ENCODE assay signal across 1 cellular context in the genomic region with DNA sequence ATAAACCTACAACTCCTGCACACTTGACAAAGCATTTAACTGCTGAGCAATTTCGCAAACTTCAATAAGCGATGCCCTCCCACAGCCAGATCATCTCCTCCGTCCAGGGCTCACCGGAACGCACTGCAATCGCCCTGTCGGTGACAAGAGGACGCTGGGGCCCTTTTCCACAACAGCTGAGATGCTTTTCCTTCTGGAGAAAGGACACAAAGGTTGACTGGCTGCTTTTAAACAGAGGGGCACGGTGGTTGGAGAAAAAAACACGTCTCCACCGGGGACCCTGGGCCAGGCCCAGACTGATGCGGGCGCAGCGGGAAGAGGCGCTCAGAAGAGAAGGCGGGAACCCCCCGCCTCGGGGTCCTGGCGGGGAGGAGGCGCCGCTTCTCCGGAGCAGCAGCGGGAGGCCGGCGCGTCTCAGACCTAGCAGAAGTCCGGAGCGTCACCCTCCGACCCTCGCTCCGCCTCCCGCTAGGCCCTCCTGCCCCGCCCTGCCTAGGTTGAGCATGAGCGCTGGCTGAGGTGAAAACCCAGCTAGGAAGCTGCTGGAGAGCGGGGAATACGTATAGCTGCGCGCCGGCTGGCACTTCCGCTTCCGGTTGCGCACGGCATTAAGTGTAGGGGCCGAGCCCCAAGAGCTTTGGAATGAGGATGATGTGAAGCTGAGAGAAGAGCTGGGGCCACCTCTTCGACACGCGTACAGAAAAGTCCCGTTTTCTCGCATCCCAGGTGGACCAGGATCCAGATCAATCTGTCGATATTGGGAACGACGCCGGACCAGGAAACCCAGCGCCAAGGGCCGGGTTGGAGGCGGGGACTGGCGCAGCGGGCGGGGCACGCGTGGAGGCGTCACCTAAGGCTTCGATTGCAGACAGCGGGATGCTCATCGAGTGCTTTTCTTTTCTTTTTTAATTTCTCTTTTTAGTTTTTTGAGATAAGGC.
TF ChIP-seq lines count a peak whose summit lies in the region.

A gene (minus strand): TSS at position 564 of the 938 bp plus-strand sequence. CDS start 3,788 bp downstream, outside the sequence.

TF ChIP-seq in HepG2, 621 proteins besides CTCF, POLR2A, EP300 and RAD21 (continued from another document and continues in another):
- TF ChIP-seq, protein P1, sequence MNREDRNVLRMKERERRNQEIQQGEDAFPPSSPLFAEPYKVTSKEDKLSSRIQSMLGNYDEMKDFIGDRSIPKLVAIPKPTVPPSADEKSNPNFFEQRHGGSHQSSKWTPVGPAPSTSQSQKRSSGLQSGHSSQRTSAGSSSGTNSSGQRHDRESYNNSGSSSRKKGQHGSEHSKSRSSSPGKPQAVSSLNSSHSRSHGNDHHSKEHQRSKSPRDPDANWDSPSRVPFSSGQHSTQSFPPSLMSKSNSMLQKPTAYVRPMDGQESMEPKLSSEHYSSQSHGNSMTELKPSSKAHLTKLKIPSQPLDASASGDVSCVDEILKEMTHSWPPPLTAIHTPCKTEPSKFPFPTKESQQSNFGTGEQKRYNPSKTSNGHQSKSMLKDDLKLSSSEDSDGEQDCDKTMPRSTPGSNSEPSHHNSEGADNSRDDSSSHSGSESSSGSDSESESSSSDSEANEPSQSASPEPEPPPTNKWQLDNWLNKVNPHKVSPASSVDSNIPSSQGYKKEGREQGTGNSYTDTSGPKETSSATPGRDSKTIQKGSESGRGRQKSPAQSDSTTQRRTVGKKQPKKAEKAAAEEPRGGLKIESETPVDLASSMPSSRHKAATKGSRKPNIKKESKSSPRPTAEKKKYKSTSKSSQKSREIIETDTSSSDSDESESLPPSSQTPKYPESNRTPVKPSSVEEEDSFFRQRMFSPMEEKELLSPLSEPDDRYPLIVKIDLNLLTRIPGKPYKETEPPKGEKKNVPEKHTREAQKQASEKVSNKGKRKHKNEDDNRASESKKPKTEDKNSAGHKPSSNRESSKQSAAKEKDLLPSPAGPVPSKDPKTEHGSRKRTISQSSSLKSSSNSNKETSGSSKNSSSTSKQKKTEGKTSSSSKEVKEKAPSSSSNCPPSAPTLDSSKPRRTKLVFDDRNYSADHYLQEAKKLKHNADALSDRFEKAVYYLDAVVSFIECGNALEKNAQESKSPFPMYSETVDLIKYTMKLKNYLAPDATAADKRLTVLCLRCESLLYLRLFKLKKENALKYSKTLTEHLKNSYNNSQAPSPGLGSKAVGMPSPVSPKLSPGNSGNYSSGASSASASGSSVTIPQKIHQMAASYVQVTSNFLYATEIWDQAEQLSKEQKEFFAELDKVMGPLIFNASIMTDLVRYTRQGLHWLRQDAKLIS (CRISPR knock-in tag; IDR thresholded peaks at IDR 0.05): no peak
- TF ChIP-seq, protein P2, sequence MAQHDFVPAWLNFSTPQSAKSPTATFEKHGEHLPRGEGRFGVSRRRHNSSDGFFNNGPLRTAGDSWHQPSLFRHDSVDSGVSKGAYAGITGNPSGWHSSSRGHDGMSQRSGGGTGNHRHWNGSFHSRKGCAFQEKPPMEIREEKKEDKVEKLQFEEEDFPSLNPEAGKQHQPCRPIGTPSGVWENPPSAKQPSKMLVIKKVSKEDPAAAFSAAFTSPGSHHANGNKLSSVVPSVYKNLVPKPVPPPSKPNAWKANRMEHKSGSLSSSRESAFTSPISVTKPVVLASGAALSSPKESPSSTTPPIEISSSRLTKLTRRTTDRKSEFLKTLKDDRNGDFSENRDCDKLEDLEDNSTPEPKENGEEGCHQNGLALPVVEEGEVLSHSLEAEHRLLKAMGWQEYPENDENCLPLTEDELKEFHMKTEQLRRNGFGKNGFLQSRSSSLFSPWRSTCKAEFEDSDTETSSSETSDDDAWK (CRISPR knock-in tag; IDR thresholded peaks at IDR 0.05): no peak
- TF ChIP-seq ZKSCAN1 (IDR thresholded peaks at IDR 0.05; ENCODE audit: low read length) (0 out of 2 replicates have a peak, but pooled peaks have one; percentile 43), NAIF1 (CRISPR knock-in tag; IDR thresholded peaks at IDR 0.05; ENCODE audit: borderline replicate concordance) (peak; percentile 85), ERF (CRISPR knock-in tag; IDR thresholded peaks at IDR 0.05) (peak; percentile 94), ZNF790 (CRISPR knock-in tag; IDR thresholded peaks at IDR 0.05; ENCODE audit: borderline replicate concordance) (no peak), KDM1A (CRISPR knock-in tag; IDR thresholded peaks at IDR 0.05) (0 out of 2 replicates have a peak, but pooled peaks have one; percentile 9), RFXANK (CRISPR knock-in tag; IDR thresholded peaks at IDR 0.05) (no peak), ZNF619 (CRISPR knock-in tag; IDR thresholded peaks at IDR 0.05) (0 out of 2 replicates have a peak, but pooled peaks have one; percentile 57), TCF7 (IDR thresholded peaks at IDR 0.05; ENCODE audit: low read depth) (no peak; the same call in 1 of the 2 replicates), ZNF225 (CRISPR knock-in tag; IDR thresholded peaks at IDR 0.05) (no peak), ZNF782 (CRISPR knock-in tag; IDR thresholded peaks at IDR 0.05; ENCODE audit: borderline replicate concordance) (peak; percentile 71; the same call in 1 of the 2 replicates), ZNF101 (CRISPR knock-in tag; IDR thresholded peaks at IDR 0.05; ENCODE audit: borderline replicate concordance, low read depth) (no peak), HCFC1 (IDR thresholded peaks at IDR 0.05; ENCODE audit: low read depth, low read length) (peak; percentile 69), ZNF567 (CRISPR knock-in tag; IDR thresholded peaks at IDR 0.05; ENCODE audit: borderline replicate concordance) (peak; percentile 89), HNF4A (CRISPR knock-in tag; IDR thresholded peaks at IDR 0.05) (0 out of 2 replicates have a peak, but pooled peaks have one; percentile 20)
- TF ChIP-seq, protein P3, sequence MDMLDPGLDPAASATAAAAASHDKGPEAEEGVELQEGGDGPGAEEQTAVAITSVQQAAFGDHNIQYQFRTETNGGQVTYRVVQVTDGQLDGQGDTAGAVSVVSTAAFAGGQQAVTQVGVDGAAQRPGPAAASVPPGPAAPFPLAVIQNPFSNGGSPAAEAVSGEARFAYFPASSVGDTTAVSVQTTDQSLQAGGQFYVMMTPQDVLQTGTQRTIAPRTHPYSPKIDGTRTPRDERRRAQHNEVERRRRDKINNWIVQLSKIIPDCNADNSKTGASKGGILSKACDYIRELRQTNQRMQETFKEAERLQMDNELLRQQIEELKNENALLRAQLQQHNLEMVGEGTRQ (IDR thresholded peaks at IDR 0.05; ENCODE audit: low read depth, low read length): no peak
- TF ChIP-seq, protein P3 (CRISPR knock-in tag; IDR thresholded peaks at IDR 0.05; ENCODE audit: borderline replicate concordance): no peak; the same call in 1 of the 2 replicates
- TF ChIP-seq, protein P4, sequence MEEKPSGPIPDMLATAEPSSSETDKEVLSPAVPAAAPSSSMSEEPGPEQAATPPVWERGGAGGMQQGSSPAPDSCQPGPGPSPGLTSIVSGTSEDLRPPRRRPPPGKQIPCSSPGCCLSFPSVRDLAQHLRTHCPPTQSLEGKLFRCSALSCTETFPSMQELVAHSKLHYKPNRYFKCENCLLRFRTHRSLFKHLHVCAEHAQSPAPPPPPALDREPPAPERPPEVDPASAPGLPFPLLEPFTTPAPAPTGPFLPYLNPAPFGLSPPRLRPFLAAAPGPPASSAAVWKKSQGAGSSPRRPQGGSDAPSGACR (CRISPR knock-in tag; IDR thresholded peaks at IDR 0.05): peak; percentile 57; the same call in 1 of the 2 replicates
- TF ChIP-seq, protein P5, sequence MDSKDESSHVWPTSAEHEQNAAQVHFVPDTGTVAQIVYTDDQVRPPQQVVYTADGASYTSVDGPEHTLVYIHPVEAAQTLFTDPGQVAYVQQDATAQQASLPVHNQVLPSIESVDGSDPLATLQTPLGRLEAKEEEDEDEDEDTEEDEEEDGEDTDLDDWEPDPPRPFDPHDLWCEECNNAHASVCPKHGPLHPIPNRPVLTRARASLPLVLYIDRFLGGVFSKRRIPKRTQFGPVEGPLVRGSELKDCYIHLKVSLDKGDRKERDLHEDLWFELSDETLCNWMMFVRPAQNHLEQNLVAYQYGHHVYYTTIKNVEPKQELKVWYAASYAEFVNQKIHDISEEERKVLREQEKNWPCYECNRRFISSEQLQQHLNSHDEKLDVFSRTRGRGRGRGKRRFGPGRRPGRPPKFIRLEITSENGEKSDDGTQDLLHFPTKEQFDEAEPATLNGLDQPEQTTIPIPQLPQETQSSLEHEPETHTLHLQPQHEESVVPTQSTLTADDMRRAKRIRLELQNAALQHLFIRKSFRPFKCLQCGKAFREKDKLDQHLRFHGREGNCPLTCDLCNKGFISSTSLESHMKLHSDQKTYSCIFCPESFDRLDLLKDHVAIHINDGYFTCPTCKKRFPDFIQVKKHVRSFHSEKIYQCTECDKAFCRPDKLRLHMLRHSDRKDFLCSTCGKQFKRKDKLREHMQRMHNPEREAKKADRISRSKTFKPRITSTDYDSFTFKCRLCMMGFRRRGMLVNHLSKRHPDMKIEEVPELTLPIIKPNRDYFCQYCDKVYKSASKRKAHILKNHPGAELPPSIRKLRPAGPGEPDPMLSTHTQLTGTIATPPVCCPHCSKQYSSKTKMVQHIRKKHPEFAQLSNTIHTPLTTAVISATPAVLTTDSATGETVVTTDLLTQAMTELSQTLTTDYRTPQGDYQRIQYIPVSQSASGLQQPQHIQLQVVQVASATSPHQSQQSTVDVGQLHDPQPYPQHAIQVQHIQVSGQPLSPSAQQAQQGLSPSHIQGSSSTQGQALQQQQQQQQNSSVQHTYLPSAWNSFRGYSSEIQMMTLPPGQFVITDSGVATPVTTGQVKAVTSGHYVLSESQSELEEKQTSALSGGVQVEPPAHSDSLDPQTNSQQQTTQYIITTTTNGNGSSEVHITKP (CRISPR knock-in tag; IDR thresholded peaks at IDR 0.05; ENCODE audit: low read depth): peak; percentile 81; the same call in 1 of the 2 replicates
- TF ChIP-seq, protein P6, sequence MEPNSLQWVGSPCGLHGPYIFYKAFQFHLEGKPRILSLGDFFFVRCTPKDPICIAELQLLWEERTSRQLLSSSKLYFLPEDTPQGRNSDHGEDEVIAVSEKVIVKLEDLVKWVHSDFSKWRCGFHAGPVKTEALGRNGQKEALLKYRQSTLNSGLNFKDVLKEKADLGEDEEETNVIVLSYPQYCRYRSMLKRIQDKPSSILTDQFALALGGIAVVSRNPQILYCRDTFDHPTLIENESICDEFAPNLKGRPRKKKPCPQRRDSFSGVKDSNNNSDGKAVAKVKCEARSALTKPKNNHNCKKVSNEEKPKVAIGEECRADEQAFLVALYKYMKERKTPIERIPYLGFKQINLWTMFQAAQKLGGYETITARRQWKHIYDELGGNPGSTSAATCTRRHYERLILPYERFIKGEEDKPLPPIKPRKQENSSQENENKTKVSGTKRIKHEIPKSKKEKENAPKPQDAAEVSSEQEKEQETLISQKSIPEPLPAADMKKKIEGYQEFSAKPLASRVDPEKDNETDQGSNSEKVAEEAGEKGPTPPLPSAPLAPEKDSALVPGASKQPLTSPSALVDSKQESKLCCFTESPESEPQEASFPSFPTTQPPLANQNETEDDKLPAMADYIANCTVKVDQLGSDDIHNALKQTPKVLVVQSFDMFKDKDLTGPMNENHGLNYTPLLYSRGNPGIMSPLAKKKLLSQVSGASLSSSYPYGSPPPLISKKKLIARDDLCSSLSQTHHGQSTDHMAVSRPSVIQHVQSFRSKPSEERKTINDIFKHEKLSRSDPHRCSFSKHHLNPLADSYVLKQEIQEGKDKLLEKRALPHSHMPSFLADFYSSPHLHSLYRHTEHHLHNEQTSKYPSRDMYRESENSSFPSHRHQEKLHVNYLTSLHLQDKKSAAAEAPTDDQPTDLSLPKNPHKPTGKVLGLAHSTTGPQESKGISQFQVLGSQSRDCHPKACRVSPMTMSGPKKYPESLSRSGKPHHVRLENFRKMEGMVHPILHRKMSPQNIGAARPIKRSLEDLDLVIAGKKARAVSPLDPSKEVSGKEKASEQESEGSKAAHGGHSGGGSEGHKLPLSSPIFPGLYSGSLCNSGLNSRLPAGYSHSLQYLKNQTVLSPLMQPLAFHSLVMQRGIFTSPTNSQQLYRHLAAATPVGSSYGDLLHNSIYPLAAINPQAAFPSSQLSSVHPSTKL (CRISPR knock-in tag; IDR thresholded peaks at IDR 0.05): 0 out of 2 replicates have a peak, but pooled peaks have one; percentile 59
- TF ChIP-seq, protein P7, sequence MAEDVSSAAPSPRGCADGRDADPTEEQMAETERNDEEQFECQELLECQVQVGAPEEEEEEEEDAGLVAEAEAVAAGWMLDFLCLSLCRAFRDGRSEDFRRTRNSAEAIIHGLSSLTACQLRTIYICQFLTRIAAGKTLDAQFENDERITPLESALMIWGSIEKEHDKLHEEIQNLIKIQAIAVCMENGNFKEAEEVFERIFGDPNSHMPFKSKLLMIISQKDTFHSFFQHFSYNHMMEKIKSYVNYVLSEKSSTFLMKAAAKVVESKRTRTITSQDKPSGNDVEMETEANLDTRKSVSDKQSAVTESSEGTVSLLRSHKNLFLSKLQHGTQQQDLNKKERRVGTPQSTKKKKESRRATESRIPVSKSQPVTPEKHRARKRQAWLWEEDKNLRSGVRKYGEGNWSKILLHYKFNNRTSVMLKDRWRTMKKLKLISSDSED (CRISPR knock-in tag; IDR thresholded peaks at IDR 0.05): no peak
- TF ChIP-seq, protein P8, sequence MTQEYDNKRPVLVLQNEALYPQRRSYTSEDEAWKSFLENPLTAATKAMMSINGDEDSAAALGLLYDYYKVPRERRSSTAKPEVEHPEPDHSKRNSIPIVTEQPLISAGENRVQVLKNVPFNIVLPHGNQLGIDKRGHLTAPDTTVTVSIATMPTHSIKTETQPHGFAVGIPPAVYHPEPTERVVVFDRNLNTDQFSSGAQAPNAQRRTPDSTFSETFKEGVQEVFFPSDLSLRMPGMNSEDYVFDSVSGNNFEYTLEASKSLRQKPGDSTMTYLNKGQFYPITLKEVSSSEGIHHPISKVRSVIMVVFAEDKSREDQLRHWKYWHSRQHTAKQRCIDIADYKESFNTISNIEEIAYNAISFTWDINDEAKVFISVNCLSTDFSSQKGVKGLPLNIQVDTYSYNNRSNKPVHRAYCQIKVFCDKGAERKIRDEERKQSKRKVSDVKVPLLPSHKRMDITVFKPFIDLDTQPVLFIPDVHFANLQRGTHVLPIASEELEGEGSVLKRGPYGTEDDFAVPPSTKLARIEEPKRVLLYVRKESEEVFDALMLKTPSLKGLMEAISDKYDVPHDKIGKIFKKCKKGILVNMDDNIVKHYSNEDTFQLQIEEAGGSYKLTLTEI (CRISPR knock-in tag; conservative IDR thresholded peaks at IDR 0.05): no peak
